24 cellular contexts compared by ENCODE assay signal in the genomic region with DNA sequence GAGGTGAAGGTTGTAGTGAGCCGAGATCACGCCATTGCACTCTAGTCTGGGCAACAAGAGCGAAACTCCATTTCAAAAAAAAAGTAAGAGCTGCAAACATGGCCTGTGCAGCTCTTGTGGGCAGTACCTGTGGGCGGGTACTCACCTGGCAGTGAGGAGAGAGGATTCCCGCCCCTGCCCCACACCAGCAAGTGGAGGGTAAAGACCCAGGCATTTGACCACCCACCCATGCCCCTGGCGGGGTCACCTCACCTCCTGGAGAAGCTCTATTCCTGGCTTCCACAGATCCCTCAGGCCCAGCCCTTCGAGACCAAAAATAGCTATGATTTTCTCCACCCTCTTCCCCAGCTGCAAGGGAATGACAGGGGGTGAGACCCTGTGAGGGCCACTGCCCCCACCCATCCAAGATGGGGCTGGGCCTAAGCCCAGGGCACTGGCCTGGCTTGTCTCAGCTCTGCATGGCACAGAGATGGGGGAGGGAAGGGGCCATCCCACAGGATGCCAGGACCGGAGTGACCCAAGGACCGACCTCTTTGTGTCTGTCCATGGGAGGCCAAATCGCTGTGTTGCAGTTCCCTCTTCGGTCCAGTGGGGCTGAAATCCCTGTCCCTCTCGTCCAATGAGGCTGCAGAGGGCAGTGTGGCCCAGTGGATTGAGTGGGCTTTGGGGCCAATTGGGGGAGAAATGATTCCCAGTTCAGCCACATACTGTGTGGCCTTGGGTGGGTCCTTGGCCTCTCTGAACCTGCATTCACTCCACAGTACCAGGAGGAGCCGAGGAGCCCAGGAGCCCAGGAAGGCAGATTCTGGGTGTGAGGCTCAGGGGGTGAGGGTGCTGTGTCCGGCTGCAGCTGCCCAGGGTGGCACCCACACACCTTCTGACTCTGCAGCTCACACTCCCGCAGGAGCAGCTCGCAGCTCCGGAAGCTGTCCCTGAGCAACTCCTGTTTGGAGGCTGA. TPM values are rescaled to one million over a fixed set of nuclear protein-coding genes. Genes with fewer than 3 reads are reported as not detected.
"Had no signal": no experiment of that assay in that cellular context is flagged by ENCODE, and none has a peak within 500 bp of the region (broad histone marks: within the 10 kb centered on the region; RNA-seq: fewer than 3 reads in every experiment).

No MANE protein-coding gene starts in this region.

- H3K27ac ChIP-seq: heart left ventricle, sigmoid colon had no signal

- H3K36me3 ChIP-seq: heart left ventricle, sigmoid colon had no signal

- H3K27me3 ChIP-seq: heart left ventricle, sigmoid colon had no signal

- ATAC-seq: activated CD4-positive, CD25-positive, alpha-beta regulatory T cell treated with anti-CD3 and anti-CD28 coated beads, Interleukin-2, amount 50 U/mL, for 24 hours; activated CD8-positive, alpha-beta T cell treated with anti-CD3 and anti-CD28 coated beads, Interleukin-2, amount 10 ng/mL, durations not matched to agents 7 days and 5 days; activated naive CD8-positive, alpha-beta T cell treated with anti-CD3 and anti-CD28 coated beads, Interleukin-2, amount 50 U/mL, for 24 hours; left cardiac atrium had no signal

- H3K4me1 Mint-ChIP-seq: brain had no signal

- H3K36me3 Mint-ChIP-seq: brain had no signal

- H3K4me3 ChIP-seq: heart left ventricle, sigmoid colon had no signal

- H3K4me1 ChIP-seq: heart left ventricle, sigmoid colon had no signal

- H3K27me3 Mint-ChIP-seq: activated naive CD8-positive, alpha-beta T cell treated with anti-CD3 and anti-CD28 coated beads, Interleukin-2, amount 50 U/mL, for 24 hours had no signal

- DNase-seq: activated CD4-positive, alpha-beta T cell treated with anti-CD3 and anti-CD28 coated beads, Interleukin-2, amount 10 ng/mL, durations not matched to agents 24 days and 14 days; activated CD8-positive, alpha-beta T cell treated with anti-CD3 and anti-CD28 coated beads, Interleukin-2, amount 10 ng/mL, durations not matched to agents 7 days and 5 days; activated gamma-delta T cell; activated naive CD4-positive, alpha-beta T cell treated with anti-CD3 and anti-CD28 coated beads, Interleukin-2, amount 50 U/mL, for 16 hours; activated naive CD8-positive, alpha-beta T cell treated with anti-CD3 and anti-CD28 coated beads, Interleukin-2, amount 50 U/mL, for 24 hours; caudate nucleus; effector CD4-positive, alpha-beta T cell; heart left ventricle; islet precursor cell; left cardiac atrium; occipital lobe; sigmoid colon; stimulated activated CD4-positive, alpha-beta T cell treated with anti-CD3 and anti-CD28 coated beads, Interleukin-2, amount 100 ng/mL, for 48 hours; stimulated activated CD8-positive, alpha-beta memory T cell treated with anti-CD3 and anti-CD28 coated beads, Interleukin-4, amount 100 ng/mL, for 48 hours; stimulated activated naive CD4-positive, alpha-beta T cell treated with Interleukin-2 at 50 U/mL for 16 hours; T-helper 2 cell had no signal

- H3K27ac Mint-ChIP-seq: activated CD4-positive, alpha-beta T cell treated with anti-CD3 and anti-CD28 coated beads, Interleukin-2, amount 10 ng/mL, durations not matched to agents 24 days and 14 days; activated CD8-positive, alpha-beta T cell treated with anti-CD3 and anti-CD28 coated beads, Interleukin-2, amount 10 ng/mL, durations not matched to agents 7 days and 5 days; activated naive CD8-positive, alpha-beta T cell treated with anti-CD3 and anti-CD28 coated beads, Interleukin-2, amount 50 U/mL, for 24 hours; activated T-helper 1 cell treated with anti-CD3 and anti-CD28 coated beads, Interleukin-12 subunit alpha, Interleukin-12 subunit beta, Interleukin-2, Interleukin-4 antibody, amounts not matched to agents 30 ng/mL and 10 ng/mL and 1 ng/mL, durations not matched to agents 14 hours and 24 hours and 36 hours; brain; dendritic cell treated with granulocyte-macrophage colony-stimulating factor and Interleukin-4, amounts not matched to agents 40 ng/mL and 50 ng/mL, for 4 days had no signal

- H3K9me3 Mint-ChIP-seq: activated CD4-positive, alpha-beta T cell treated with anti-CD3 and anti-CD28 coated beads, Interleukin-2, amount 10 ng/mL, durations not matched to agents 24 days and 14 days; activated naive CD8-positive, alpha-beta T cell treated with anti-CD3 and anti-CD28 coated beads, Interleukin-2, amount 50 U/mL, for 24 hours; activated T-helper 1 cell treated with anti-CD3 and anti-CD28 coated beads, Interleukin-12 subunit alpha, Interleukin-12 subunit beta, Interleukin-2, Interleukin-4 antibody, amounts not matched to agents 30 ng/mL and 10 ng/mL and 1 ng/mL, durations not matched to agents 14 hours and 24 hours and 36 hours; brain; dendritic cell treated with granulocyte-macrophage colony-stimulating factor and Interleukin-4, amounts not matched to agents 40 ng/mL and 50 ng/mL, for 4 days had no signal

- H3K4me3 Mint-ChIP-seq: activated CD4-positive, alpha-beta T cell treated with anti-CD3 and anti-CD28 coated beads, Interleukin-2, amount 10 ng/mL, durations not matched to agents 24 days and 14 days; activated CD8-positive, alpha-beta T cell treated with anti-CD3 and anti-CD28 coated beads, Interleukin-2, amount 10 ng/mL, durations not matched to agents 7 days and 5 days; activated naive CD8-positive, alpha-beta T cell treated with anti-CD3 and anti-CD28 coated beads, Interleukin-2, amount 50 U/mL, for 24 hours; activated T-helper 1 cell treated with anti-CD3 and anti-CD28 coated beads, Interleukin-12 subunit alpha, Interleukin-12 subunit beta, Interleukin-2, Interleukin-4 antibody, amounts not matched to agents 30 ng/mL and 10 ng/mL and 1 ng/mL, durations not matched to agents 14 hours and 24 hours and 36 hours; brain; dendritic cell treated with granulocyte-macrophage colony-stimulating factor and Interleukin-4, amounts not matched to agents 40 ng/mL and 50 ng/mL, for 4 days had no signal

- H3K9me3 ChIP-seq: heart left ventricle, sigmoid colon had no signal

- FAIRE-seq: endometrium had no signal

RNA-seq across cellular contexts. Expression of a gene that starts 14.6 kb away (rescaled TPM):
- total RNA-seq: activated CD4-positive, alpha-beta T cell treated with anti-CD3 and anti-CD28 coated beads, Interleukin-2, amount 10 ng/mL, durations not matched to agents 24 days and 14 days; activated CD8-positive, alpha-beta T cell treated with anti-CD3 and anti-CD28 coated beads, Interleukin-2, amount 10 ng/mL, durations not matched to agents 7 days and 5 days; activated T-helper 1 cell treated with anti-CD3 and anti-CD28 coated beads, Interleukin-12 subunit alpha, Interleukin-12 subunit beta, Interleukin-2, Interleukin-4 antibody, amounts not matched to agents 30 ng/mL and 10 ng/mL and 1 ng/mL, durations not matched to agents 14 hours and 24 hours and 36 hours; fibroblast of villous mesenchyme had no signal
- polyA plus RNA-seq: neural cell had no signal

RNA-seq across cellular contexts. Expression of a gene that starts 26.4 kb away (rescaled TPM):
- total RNA-seq: activated CD4-positive, alpha-beta T cell treated with anti-CD3 and anti-CD28 coated beads, Interleukin-2, amount 10 ng/mL, durations not matched to agents 24 days and 14 days; activated CD8-positive, alpha-beta T cell treated with anti-CD3 and anti-CD28 coated beads, Interleukin-2, amount 10 ng/mL, durations not matched to agents 7 days and 5 days; activated T-helper 1 cell treated with anti-CD3 and anti-CD28 coated beads, Interleukin-12 subunit alpha, Interleukin-12 subunit beta, Interleukin-2, Interleukin-4 antibody, amounts not matched to agents 30 ng/mL and 10 ng/mL and 1 ng/mL, durations not matched to agents 14 hours and 24 hours and 36 hours; epithelial cell of proximal tubule; left cardiac atrium; occipital lobe; sigmoid colon had no signal
- polyA plus RNA-seq: heart left ventricle, neural cell had no signal

RNA-seq across cellular contexts. Expression of a gene that starts 42.5 kb away (rescaled TPM):
- total RNA-seq: activated CD4-positive, alpha-beta T cell treated with anti-CD3 and anti-CD28 coated beads, Interleukin-2, amount 10 ng/mL, durations not matched to agents 24 days and 14 days; activated CD8-positive, alpha-beta T cell treated with anti-CD3 and anti-CD28 coated beads, Interleukin-2, amount 10 ng/mL, durations not matched to agents 7 days and 5 days; activated T-helper 1 cell treated with anti-CD3 and anti-CD28 coated beads, Interleukin-12 subunit alpha, Interleukin-12 subunit beta, Interleukin-2, Interleukin-4 antibody, amounts not matched to agents 30 ng/mL and 10 ng/mL and 1 ng/mL, durations not matched to agents 14 hours and 24 hours and 36 hours; fibroblast of villous mesenchyme had no signal
